ENCODE assay signal across 31 cellular contexts in genomic region chr13:62906896-62907295, GRCh38.
"Had no signal": no experiment of that assay in that cellular context is flagged by ENCODE, and none has a peak within 500 bp of the region (broad histone marks: within the 10 kb centered on the region; RNA-seq: fewer than 3 reads in every experiment).

No MANE protein-coding gene starts in this region.

- H3K36me3 Mint-ChIP-seq: naive thymus-derived CD8-positive, alpha-beta T cell; neural progenitor cell; stimulated activated memory B cell treated with anti-CD40 and anti-IgM and Interleukin-4, amounts not matched to agents 10 μg/mL and 1 μg/mL and 100 μg/mL, for 72 hours had no signal

- H3K27ac Mint-ChIP-seq: naive thymus-derived CD8-positive, alpha-beta T cell; natural killer cell treated with Interleukin-12 subunit alpha and Interleukin-12 subunit beta and Interleukin-15 and Interleukin-18, amount 100 ng/mL, for 72 hours; nephron progenitor cell; neural progenitor cell; progenitor cell of endocrine pancreas; stimulated activated memory B cell treated with anti-CD40 and anti-IgM and Interleukin-4, amounts not matched to agents 10 μg/mL and 1 μg/mL and 100 μg/mL, for 72 hours; stimulated activated naive CD8-positive, alpha-beta T cell treated with anti-CD3 and anti-CD28 coated beads, Interleukin-15, amount 100 ng/mL, for 72 hours had no signal

- H3K79me2 ChIP-seq: parathyroid adenoma had no signal

- H3K27ac ChIP-seq: neural progenitor cell, ovary, parathyroid adenoma, psoas muscle, right lobe of liver, sigmoid colon, spleen, thoracic aorta, thyroid gland, tibial nerve, upper lobe of left lung, vagina had no signal

- H3K4me1 ChIP-seq: neural progenitor cell, parathyroid adenoma, psoas muscle, right lobe of liver, sigmoid colon, spleen, thyroid gland, tibial nerve, upper lobe of left lung, vagina had no signal

- H3K9me3 Mint-ChIP-seq: nephron progenitor cell; neural progenitor cell; stimulated activated naive CD8-positive, alpha-beta T cell treated with anti-CD3 and anti-CD28 coated beads, Interleukin-15, amount 100 ng/mL, for 72 hours had no signal

- H3K4me1 Mint-ChIP-seq: naive thymus-derived CD8-positive, alpha-beta T cell; nephron progenitor cell; neural progenitor cell; stimulated activated memory B cell treated with anti-CD40 and anti-IgM and Interleukin-4, amounts not matched to agents 10 μg/mL and 1 μg/mL and 100 μg/mL, for 72 hours; stimulated activated naive CD8-positive, alpha-beta T cell treated with anti-CD3 and anti-CD28 coated beads, Interleukin-15, amount 100 ng/mL, for 72 hours had no signal

- H3K9ac ChIP-seq: neural progenitor cell, parathyroid adenoma had no signal

- H3K36me3 ChIP-seq: neural progenitor cell, ovary, right lobe of liver, sigmoid colon, spleen, thoracic aorta, thyroid gland, tibial nerve, upper lobe of left lung, vagina had no signal

- H3K27me3 ChIP-seq: neural progenitor cell, ovary, right lobe of liver, sigmoid colon, spleen, thyroid gland, tibial nerve, upper lobe of left lung, vagina had no signal

- H3K9me3 ChIP-seq: ovary, psoas muscle, right lobe of liver, sigmoid colon, thoracic aorta, thyroid gland, tibial nerve, upper lobe of left lung, vagina had no signal

- H3K4me2 ChIP-seq: neural progenitor cell, smooth muscle cell had no signal

- H3K27me3 Mint-ChIP-seq: naive thymus-derived CD8-positive, alpha-beta T cell; natural killer cell treated with Interleukin-12 subunit alpha and Interleukin-12 subunit beta and Interleukin-15 and Interleukin-18, amount 100 ng/mL, for 72 hours; progenitor cell of endocrine pancreas; stimulated activated memory B cell treated with anti-CD40 and anti-IgM and Interleukin-4, amounts not matched to agents 10 μg/mL and 1 μg/mL and 100 μg/mL, for 72 hours; stimulated activated naive CD8-positive, alpha-beta T cell treated with anti-CD3 and anti-CD28 coated beads, Interleukin-15, amount 100 ng/mL, for 72 hours had no signal

- DNase-seq: naive thymus-derived CD8-positive, alpha-beta T cell; nephron progenitor cell; occipital lobe; ovary; posterior cingulate gyrus; psoas muscle; right cardiac atrium; right lobe of liver; sigmoid colon; spleen; stimulated activated CD4-positive, alpha-beta T cell treated with anti-CD3 and anti-CD28 coated beads, Interleukin-12 subunit alpha, Interleukin-12 subunit beta, amount 100 ng/mL, for 4 hours; stimulated activated CD4-positive, alpha-beta T cell treated with anti-CD3 and anti-CD28 coated beads, Interleukin-1b, Interleukin-23, amount 100 ng/mL, for 48 hours; stimulated activated CD4-positive, alpha-beta T cell treated with anti-CD3 and anti-CD28 coated beads, Interleukin-4, amount 100 ng/mL, for 1 hour; stimulated activated CD4-positive, alpha-beta T cell treated with anti-CD3 and anti-CD28 coated beads, Interleukin-4, amount 100 ng/mL, for 4 hours; stimulated activated CD8-positive, alpha-beta memory T cell treated with anti-CD3 and anti-CD28 coated beads, Interleukin-4, amount 100 ng/mL, for 48 hours; stimulated activated naive CD4-positive, alpha-beta T cell; stimulated activated naive CD8-positive, alpha-beta T cell treated with anti-CD3 and anti-CD28 coated beads, Interleukin-15, amount 100 ng/mL, for 72 hours; stimulated activated naive CD8-positive, alpha-beta T cell treated with anti-CD3 and anti-CD28 coated beads, Interleukin-15, Interleukin-2, amounts not matched to agents 100 U/mL and 50 U/mL, for 24 hours; substantia nigra; thyroid gland; trophoblast cell; upper lobe of left lung had no signal

- H3K4me3 Mint-ChIP-seq: naive thymus-derived CD8-positive, alpha-beta T cell; natural killer cell treated with Interleukin-12 subunit alpha and Interleukin-12 subunit beta and Interleukin-15 and Interleukin-18, amount 100 ng/mL, for 72 hours; nephron progenitor cell; neural progenitor cell; stimulated activated memory B cell treated with anti-CD40 and anti-IgM and Interleukin-4, amounts not matched to agents 10 μg/mL and 1 μg/mL and 100 μg/mL, for 72 hours; stimulated activated naive CD8-positive, alpha-beta T cell treated with anti-CD3 and anti-CD28 coated beads, Interleukin-15, amount 100 ng/mL, for 72 hours had no signal

- H3K4me3 ChIP-seq: neural progenitor cell, ovary, psoas muscle, right lobe of liver, sigmoid colon, smooth muscle cell, spleen, thoracic aorta, thyroid gland, tibial nerve, upper lobe of left lung, vagina had no signal

- H2AFZ ChIP-seq: neural progenitor cell, parathyroid adenoma had no signal
